In genomic region chr12:11651785-11652184, GRCh38 we compare ENCODE assay signal across 8 cellular contexts. TPM values are rescaled to one million over a fixed set of nuclear protein-coding genes. Genes with fewer than 3 reads are reported as not detected.
DNase-seq lines count a peak whose midpoint lies in the region; ATAC-seq, FAIRE-seq and TF ChIP-seq lines count a peak whose summit lies in the region.

No MANE protein-coding gene starts in this region.

- no peaks in the 10 kb centered on the region for H3K36me3 Mint-ChIP-seq in mesothelial cell of epicardium

- H3K27me3 ChIP-seq in DND-41 (ENCODE audit: insufficient read depth, low read length, poor library complexity) (no peaks in the 10 kb centered on the region), bronchial epithelial cell (ENCODE audit: control insufficient read depth, insufficient read depth, low read length) (no peaks in the 10 kb centered on the region)

- H3K36me3 ChIP-seq in DND-41 (ENCODE audit: insufficient read depth, low read length) (peaks cover 15% of the 10 kb centered on the region), bronchial epithelial cell (ENCODE audit: control insufficient read depth, insufficient read depth, low read length) (no peaks in the 10 kb centered on the region)

- H3K4me2 ChIP-seq in DND-41 (ENCODE audit: insufficient read depth, low read length) = peak overlapping the region; percentile 63

- H3K4me3 ChIP-seq in DND-41 (ENCODE audit: low read depth in 1 of 2, low read length in 2 of 2) (peak overlapping the region; percentile 63 to 80), bronchial epithelial cell (ENCODE audit: low read depth, low read length) (peak overlapping the region; percentile 89)

- no peaks in the 10 kb centered on the region for H3K9me3 Mint-ChIP-seq in mesothelial cell of epicardium

- TF ChIP-seq CTCF in DND-41 (IDR thresholded peaks at IDR 0.05; ENCODE audit: borderline replicate concordance, extremely low read depth, low read length, poor library complexity, severe bottlenecking) (no peak), bronchial epithelial cell (IDR thresholded peaks at IDR 0.05; ENCODE audit: insufficient read depth, low read length, severe bottlenecking) (no peak), mesothelial cell of epicardium (IDR thresholded peaks at IDR 0.05; ENCODE audit: unreplicated experiment) (no peak)

- H3K79me2 ChIP-seq in DND-41 (ENCODE audit: insufficient read depth, low read length) = peaks cover 70% of the 10 kb centered on the region

- H4K20me1 ChIP-seq in DND-41 (ENCODE audit: insufficient read depth, low read length) = peaks cover 38% of the 10 kb centered on the region

- H3K4me1 Mint-ChIP-seq in mesothelial cell of epicardium = peaks cover 45% of the 10 kb centered on the region

- peak overlapping the region; percentile 88 for H3K9ac ChIP-seq in DND-41 (ENCODE audit: low read depth, low read length)

- no peaks in the 10 kb centered on the region for H3K27me3 Mint-ChIP-seq in mesothelial cell of epicardium (ENCODE audit: low read depth)

- no peaks in the 10 kb centered on the region for H3K9me3 ChIP-seq in DND-41 (ENCODE audit: insufficient read depth, low read length, severe bottlenecking)

- H3K4me3 Mint-ChIP-seq in mesothelial cell of epicardium = peak overlapping the region; percentile 87

- FAIRE-seq in bronchial epithelial cell (lab: Jason Lieb, UNC) = no peak

- H3K27ac ChIP-seq in DND-41 (ENCODE audit: low read length) = peak overlapping the region; percentile 97

- DNase-seq in DND-41 (peak; percentile 21), NAMALWA (ENCODE audit: low spot score) (peak; percentile 60), bronchial epithelial cell (ENCODE audit: low read depth) (peak; percentile 29), mesothelial cell of epicardium (ENCODE audit: low spot score in 2 of 2, unreplicated experiment in 2 of 2) (no peak), A172 (ENCODE audit: low spot score) (no peak), NCI-H2171 (lab: John Stamatoyannopoulos, UW) (no peak)
- no peak for DNase-seq in stimulated activated CD4-positive, alpha-beta T cell treated with anti-CD3 and anti-CD28 coated beads, Interleukin-2, amount 100 ng/mL, for 48 hours

- peak; percentile 17; the same call in 1 of the 3 replicates for ATAC-seq in DND-41 (ENCODE audit: insufficient read depth, low read depth)
- ATAC-seq in HG03457 (IDR thresholded peaks at IDR 0.05; ENCODE audit: unreplicated experiment) = no peak

- no peak overlapping the region for H2AFZ ChIP-seq in DND-41 (ENCODE audit: low read depth, low read length)

- peaks cover 55% of the 10 kb centered on the region for H3K4me1 ChIP-seq in DND-41 (ENCODE audit: insufficient read depth, low read length)

- H3K27ac Mint-ChIP-seq in mesothelial cell of epicardium = peak overlapping the region; percentile 91

RNA-seq across cellular contexts. Expression of gene ETV6, which starts 2.3 kb away (rescaled TPM):
- total RNA-seq in bronchial epithelial cell = 2.6 and 3.5 TPM in 2 replicates
- 26.2 to 31.4 TPM (median 27.5 TPM) in 3 replicates for total RNA-seq in mesothelial cell of epicardium
- 1.9 and 2.6 TPM in 2 replicates for total RNA-seq in A172 (2014; rRNA removed; shearing (Covaris generic))

Comparison
In these comparisons a context has a peak if more than half of its experiments do, and no peak if none do; other contexts are left out.
1. DNase-seq: peak in DND-41 (single experiment), NAMALWA (single experiment) and bronchial epithelial cell (single experiment); none in mesothelial cell of epicardium (0 of 2), stimulated activated CD4-positive, alpha-beta T cell treated with anti-CD3 and anti-CD28 coated beads, Interleukin-2, amount 100 ng/mL, for 48 hours (0 of 2), A172 (single experiment) and NCI-H2171 (single experiment).